Comparison of ENCODE assay signal across 13 cellular contexts in genomic region chrX:153488231-153488914, GRCh38. TPM values are rescaled to one million over a fixed set of nuclear protein-coding genes. Genes with fewer than 3 reads are reported as not detected.
A peak's percentile ranks its signal among the peaks of the same experiment; 100 is the strongest.
DNase-seq lines count a peak whose midpoint lies in the region; ATAC-seq and TF ChIP-seq lines count a peak whose summit lies in the region.
"Had no signal": no experiment of that assay in that cellular context is flagged by ENCODE, and none has a peak within 500 bp of the region (broad histone marks: within the 10 kb centered on the region; RNA-seq: fewer than 3 reads in every experiment).

No MANE protein-coding gene starts in this region.

- H3K36me3 ChIP-seq in right lobe of liver (no peaks in the 10 kb centered on the region), tibial artery (no peaks in the 10 kb centered on the region)

- H3K4me3 Mint-ChIP-seq in endothelial cell (ENCODE audit: unreplicated experiment): no peak overlapping the region
- H3K4me3 Mint-ChIP-seq: activated T-cell treated with anti-CD3 and anti-CD28 coated beads, Interleukin-2, amount 50 U/mL, for 24 hours had no signal

- TF ChIP-seq CTCF in endothelial cell (IDR thresholded peaks at IDR 0.05; ENCODE audit: unreplicated experiment) (no peak), right lobe of liver (IDR thresholded peaks at IDR 0.05) (no peak), tibial artery (IDR thresholded peaks at IDR 0.05) (no peak)

- H3K4me3 ChIP-seq in right lobe of liver (no peak overlapping the region), tibial artery (peak overlapping the region; percentile 18 to 22)

- H3K27ac ChIP-seq in right lobe of liver: peak overlapping the region in 1 of 3 donors; percentile 2
- peak overlapping the region; percentile 80 to 88 for H3K27ac ChIP-seq in tibial artery

- H3K36me3 Mint-ChIP-seq in endothelial cell (ENCODE audit: low read depth, unreplicated experiment): no peaks in the 10 kb centered on the region

- TF ChIP-seq POLR2A in right lobe of liver (IDR thresholded peaks at IDR 0.05): no peak

- peak; percentile 31 to 58 (median 46) for ATAC-seq in right lobe of liver
- ATAC-seq in HG02588 (IDR thresholded peaks at IDR 0.05; ENCODE audit: unreplicated experiment): no peak
- ATAC-seq: HCT116 had no signal

- intact Hi-C loops in right lobe of liver (cut with DNase I) (no loop called here), tibial artery (cut with DNase I; ENCODE audit: low total_unique reads) (no loop called here)

- H3K9me3 ChIP-seq in right lobe of liver (no peaks in the 10 kb centered on the region), tibial artery (no peaks in the 10 kb centered on the region)

- H3K27ac Mint-ChIP-seq in endothelial cell (ENCODE audit: unreplicated experiment): peak overlapping the region; percentile 80
- H3K27ac Mint-ChIP-seq: activated T-cell treated with anti-CD3 and anti-CD28 coated beads, Interleukin-2, amount 50 U/mL, for 24 hours had no signal

- H3K4me1 ChIP-seq in right lobe of liver (no peaks in the 10 kb centered on the region), tibial artery (peaks cover 8 to 96% (median 71%) of the 10 kb centered on the region in 4 donors)

- DNase-seq in NCI-H226: peak; percentile 3
- peak; percentile 52 for DNase-seq in endothelial cell (ENCODE audit: low spot score)
- DNase-seq in right lobe of liver: peak in 1 of 3 donors; percentile 48
- DNase-seq in tibial artery: peak; percentile 27 to 89
- DNase-seq in NCI-H345 treated with DMSO at 0.1 percent for 48 hours (lab: John Stamatoyannopoulos, UW; ENCODE audit: unreplicated experiment): no peak
- no peak for DNase-seq in NCI-H1694 treated with DMSO at 0.1 percent for 48 hours (lab: John Stamatoyannopoulos, UW)
- DNase-seq: activated T-cell treated with anti-CD3 and anti-CD28 coated beads, Interleukin-2, amount 50 U/mL, for 24 hours; foreskin melanocyte; SHP77 treated with DMSO at 0.1 percent for 48 hours had no signal

- H3K9me3 Mint-ChIP-seq in endothelial cell (ENCODE audit: unreplicated experiment): no peaks in the 10 kb centered on the region
- H3K9me3 Mint-ChIP-seq: activated T-cell treated with anti-CD3 and anti-CD28 coated beads, Interleukin-2, amount 50 U/mL, for 24 hours had no signal

- H3K27me3 Mint-ChIP-seq in endothelial cell (ENCODE audit: unreplicated experiment): peaks cover 4% of the 10 kb centered on the region
- H3K27me3 Mint-ChIP-seq: activated T-cell treated with anti-CD3 and anti-CD28 coated beads, Interleukin-2, amount 50 U/mL, for 24 hours had no signal

- WGBS in right lobe of liver (ENCODE audit: insufficient coverage, low coverage, low lambda C conversion rate, missing lambda C conversion rate): 48% methylated on average over 9 of the region's 27 CpGs

- H3K27me3 ChIP-seq in right lobe of liver (no peaks in the 10 kb centered on the region), tibial artery (no peaks in the 10 kb centered on the region)

- H3K4me1 Mint-ChIP-seq in endothelial cell (ENCODE audit: unreplicated experiment): peaks cover 26% of the 10 kb centered on the region

RNA-seq across cellular contexts. Expression of gene BGN, which starts 6.4 kb away (rescaled TPM):
- total RNA-seq in endothelial cell (ENCODE audit: unreplicated experiment): 393 TPM
- 100 to 1,000 TPM in 4 of 6 experiments, 10 to 100 TPM in 2; 57.0 to 161 (median 122) TPM for total RNA-seq in right lobe of liver

RNA-seq across cellular contexts. Expression of gene HAUS7, which starts 18.0 kb away (rescaled TPM):
- total RNA-seq in endothelial cell (ENCODE audit: unreplicated experiment) (27.7 TPM), right lobe of liver (10 to 100 TPM in 1 of 6 experiments, 1 to 10 TPM in 5; 5.6 to 14.9 (median 8.8) TPM)

RNA-seq across cellular contexts. Expression of gene ATP2B3, which starts 29.1 kb away (rescaled TPM):
- 0.10 TPM for total RNA-seq in endothelial cell (ENCODE audit: unreplicated experiment)
- total RNA-seq in right lobe of liver: under 1 TPM in 1 of 6 experiments, not detected in 5; 0.07 TPM
- total RNA-seq: bronchial epithelial cell, NCI-H460 had no signal

RNA-seq across cellular contexts. Expression of gene TREX2, which starts 42.5 kb away (rescaled TPM):
- total RNA-seq in endothelial cell (ENCODE audit: unreplicated experiment): 1.5 TPM
- total RNA-seq in right lobe of liver: under 1 TPM in 4 of 6 experiments, not detected in 2; 0.18 to 0.46 (median 0.23) TPM

Comparison
In these comparisons a context has a peak if more than half of its experiments do, and no peak if none do; other contexts are left out.
1. DNase-seq: peak in NCI-H226 (single experiment), endothelial cell (single experiment) and tibial artery (2 of 2); none in NCI-H345 treated with DMSO at 0.1 percent for 48 hours (single experiment) and NCI-H1694 treated with DMSO at 0.1 percent for 48 hours (single experiment).
2. H3K4me3 ChIP-seq: peak in tibial artery (2 of 2); none in right lobe of liver (0 of 3).